33 cellular contexts compared by ENCODE assay signal in genomic region chr5:129174447-129174846, GRCh38.
"Had no signal": no experiment of that assay in that cellular context is flagged by ENCODE, and none has a peak within 500 bp of the region (broad histone marks: within the 10 kb centered on the region; RNA-seq: fewer than 3 reads in every experiment).

No MANE protein-coding gene starts in this region.

- H3K27me3 ChIP-seq: adrenal gland, body of pancreas, brain microvascular endothelial cell, breast epithelium, cardiac muscle cell had no signal

- DNase-seq: activated B cell treated with CpG ODN at 0.5 μM for 24 hours; activated CD4-positive, alpha-beta memory T cell treated with anti-CD3 and anti-CD28 coated beads for 36 hours; activated CD4-positive, alpha-beta T cell treated with anti-CD3 and anti-CD28 coated beads for 4 hours; activated CD4-positive, alpha-beta T cell treated with anti-CD3 and anti-CD28 coated beads, Interleukin-2, amount 10 ng/mL, durations not matched to agents 24 days and 14 days; activated CD4-positive, alpha-beta T cell treated with anti-CD3 and anti-CD28 coated beads, Interleukin-2, amount 50 U/mL, for 1 hour; activated CD4-positive, alpha-beta T cell treated with anti-CD3 and anti-CD28 coated beads, Interleukin-2, amount 50 U/mL, for 4 hours; activated CD4-positive, CD25-positive, alpha-beta regulatory T cell treated with anti-CD3 and anti-CD28 coated beads, Interleukin-2, amount 50 U/mL, for 72 hours; activated CD8-positive, alpha-beta memory T cell treated with anti-CD3 and anti-CD28 coated beads, Interleukin-2, amount 50 U/mL, for 4 hours; activated CD8-positive, alpha-beta T cell treated with anti-CD3 and anti-CD28 coated beads for 36 hours; activated effector memory CD4-positive, alpha-beta T cell treated with anti-CD3 and anti-CD28 coated beads, Interleukin-2, amount 50 U/mL, for 16 hours; activated gamma-delta T cell treated with Interleukin-2 at 50 U/mL for 16 hours; activated naive CD4-positive, alpha-beta T cell; activated naive CD4-positive, alpha-beta T cell treated with anti-CD3 and anti-CD28 coated beads for 36 hours; activated naive CD4-positive, alpha-beta T cell treated with anti-CD3 and anti-CD28 coated beads, Interleukin-2, amount 50 U/mL, for 16 hours; activated naive CD8-positive, alpha-beta T cell treated with anti-CD3 and anti-CD28 coated beads for 36 hours; activated T-cell treated with anti-CD3 and anti-CD28 coated beads for 4 hours; activated T-cell treated with anti-CD3 and anti-CD28 coated beads, Interleukin-2, amount 50 U/mL, for 1 hour; activated T-cell treated with anti-CD3 and anti-CD28 coated beads, Interleukin-2, amount 50 U/mL, for 4 hours; activated T-cell treated with anti-CD3 and anti-CD28 coated beads, Interleukin-2, amount 50 U/mL, for 72 hours; adrenal gland; amniotic stem cell; aorta; body of pancreas; brain microvascular endothelial cell; central memory CD4-positive, alpha-beta T cell; T-helper 1 cell; T-helper 2 cell; T-helper 9 cell had no signal

- H3K27ac ChIP-seq: adrenal gland, body of pancreas, brain microvascular endothelial cell, breast epithelium, cardiac muscle cell, VCaP had no signal

- H3K4me3 ChIP-seq: adrenal gland, body of pancreas, breast epithelium, cardiac muscle cell had no signal

- H3K36me3 ChIP-seq: adrenal gland, brain microvascular endothelial cell, breast epithelium, cardiac muscle cell had no signal

- ATAC-seq: activated CD8-positive, alpha-beta T cell treated with anti-CD3 and anti-CD28 coated beads for 36 hours; activated naive CD4-positive, alpha-beta T cell treated with anti-CD3 and anti-CD28 coated beads, Interleukin-2, amount 50 U/mL, for 72 hours; activated T-cell treated with anti-CD3 and anti-CD28 coated beads, Interleukin-2, amount 50 U/mL, for 4 hours; activated T-cell treated with anti-CD3 and anti-CD28 coated beads, Interleukin-2, amount 50 U/mL, for 72 hours; activated T-helper 17 cell treated with anti-CD3 and anti-CD28 coated beads, Interleukin-2, amount 50 U/mL, for 72 hours; body of pancreas had no signal

- H3K9me3 ChIP-seq: adrenal gland, body of pancreas, breast epithelium had no signal

- H3K4me1 ChIP-seq: adrenal gland, body of pancreas, breast epithelium had no signal
